In genomic region chr3:177300039-177300833, GRCh38 we compare ENCODE assay signal across 7 cellular contexts.
DNase-seq lines count a peak whose midpoint lies in the region; ATAC-seq and TF ChIP-seq lines count a peak whose summit lies in the region.

No MANE protein-coding gene starts in this region.

- ATAC-seq in HG03097 (IDR thresholded peaks at IDR 0.05; ENCODE audit: low FRiP score, unreplicated experiment) (peak; percentile 97), RWPE2 (ENCODE audit: low read depth) (peak; percentile 27; the same call in 1 of the 3 replicates)

- H3K36me3 ChIP-seq in RWPE2 (ENCODE audit: low read depth): no peaks in the 10 kb centered on the region
- H3K36me3 ChIP-seq in liver (ENCODE audit: control insufficient read depth in 4 of 4, insufficient read depth in 3 of 4, low read depth in 1 of 4, low read length in 3 of 4): no peaks in the 10 kb centered on the region

- H3K4me3 ChIP-seq in RWPE2 (ENCODE audit: severe bottlenecking) (no peak overlapping the region), liver (ENCODE audit: low read depth in 1 of 3, low read length in 3 of 3) (no peak overlapping the region)

- TF ChIP-seq CTCF in RWPE2 (IDR thresholded peaks at IDR 0.05; ENCODE audit: poor library complexity, severe bottlenecking) (no peak), liver (IDR thresholded peaks at IDR 0.05; ENCODE audit: low read depth, low read length, missing input control) (no peak)

- H3K27ac ChIP-seq in RWPE2 (ENCODE audit: poor library complexity, severe bottlenecking): no peak overlapping the region
- H3K27ac ChIP-seq in liver (ENCODE audit: low read depth in 1 of 2, low read length in 2 of 2): no peak overlapping the region

- no peaks in the 10 kb centered on the region for H3K27me3 ChIP-seq in RWPE2 (ENCODE audit: insufficient read depth, poor library complexity, severe bottlenecking)
- H3K27me3 ChIP-seq in liver (ENCODE audit: control insufficient read depth in 4 of 4, insufficient read depth in 4 of 4, low read length in 3 of 4): no peaks in the 10 kb centered on the region

- no peak overlapping the region for H3K9ac ChIP-seq in liver (ENCODE audit: low read depth in 1 of 2, low read length in 2 of 2)

- H3K4me1 ChIP-seq in RWPE2 (ENCODE audit: insufficient read depth, poor library complexity, severe bottlenecking) (peaks cover 3% of the 10 kb centered on the region), liver (ENCODE audit: control insufficient read depth in 4 of 4, insufficient read depth in 4 of 4, low read length in 3 of 4) (peaks cover 2 to 9% (median 7%) of the 10 kb centered on the region in 4 donors)

- DNase-seq in RWPE2 (ENCODE audit: low spot score): no peak
- no peak for DNase-seq in activated CD4-positive, alpha-beta T cell treated with anti-CD3 and anti-CD28 coated beads, Interleukin-2, amount 50 U/mL, for 1 hour
- no peak for DNase-seq in HPDE6-E6E7 (ENCODE audit: extremely low spot score)
- DNase-seq in NCI-H2107 (lab: John Stamatoyannopoulos, UW): no peak

- peak; percentile 36 for TF ChIP-seq POLR2A in GM18951 (IDR thresholded peaks at IDR 0.05; ENCODE audit: extremely low read depth, insufficient read depth, insufficient read length)

- in situ Hi-C loops in GM18951 (cut with MboI; ENCODE audit: low sequenced_read_pairs, unreplicated experiment): no loop called here

- TF ChIP-seq RAD21 in liver (IDR thresholded peaks at IDR 0.05): peak in 1 of 2 donors; percentile 16

- 40% methylated on average over 12 of the region's 12 CpGs for WGBS in liver

- H3K9me3 ChIP-seq in RWPE2 (ENCODE audit: severe bottlenecking) (no peaks in the 10 kb centered on the region), liver (ENCODE audit: control insufficient read depth in 4 of 4, low read length in 3 of 4) (no peaks in the 10 kb centered on the region)

TF ChIP-seq in liver, 16 proteins besides CTCF, POLR2A, EP300 and RAD21:
- TF ChIP-seq ATF3 (IDR thresholded peaks at IDR 0.05) (no peak), SP1 (IDR thresholded peaks at IDR 0.05) (peak; percentile 12), HNF4A (conservative IDR thresholded peaks at IDR 0.05) (peak; percentile 26 to 27)
